In the genomic region with DNA sequence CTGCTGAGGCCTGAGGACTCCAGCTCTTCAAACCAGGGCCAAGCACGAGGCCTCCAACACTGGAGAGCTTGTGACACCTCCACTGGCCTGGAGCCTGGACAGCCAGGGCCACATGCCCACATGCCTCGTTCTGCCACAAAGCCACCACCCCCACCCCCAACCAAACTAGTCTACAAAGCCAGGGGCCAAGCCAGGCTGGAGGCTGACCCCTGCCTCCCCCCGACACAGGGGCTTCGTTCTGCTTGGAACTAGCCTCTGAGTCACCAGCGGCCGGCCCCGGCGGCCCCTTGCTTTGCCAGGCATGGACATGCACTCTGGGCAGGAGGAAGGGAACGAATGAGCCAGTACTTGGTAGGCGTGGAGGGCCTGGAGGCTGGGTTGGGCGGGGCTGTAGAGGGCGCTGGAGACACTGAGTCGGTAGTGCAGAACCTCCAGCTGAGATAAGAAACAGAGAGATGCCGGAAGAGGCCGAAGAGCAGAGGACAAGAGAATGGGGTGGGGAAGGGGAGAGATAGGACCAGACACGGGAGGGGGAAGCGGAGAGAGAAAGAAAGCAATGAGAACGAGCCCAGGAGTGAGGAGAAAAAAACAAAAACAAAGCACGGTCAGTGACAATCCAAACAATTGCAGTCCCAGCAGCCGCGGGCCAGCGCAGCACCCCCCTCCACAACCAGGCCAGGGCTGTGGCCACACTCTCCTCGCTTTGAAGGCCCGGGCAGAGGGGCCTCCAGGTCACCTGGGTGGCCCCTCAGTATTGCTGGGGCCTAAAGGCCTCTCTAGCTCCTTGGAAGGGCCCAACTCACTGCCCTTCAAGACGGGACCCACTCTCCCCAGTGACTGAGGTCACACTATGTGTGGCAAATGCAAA, we compare ENCODE assay signal across 11 cellular contexts. TPM values are rescaled to one million over a fixed set of nuclear protein-coding genes. Genes with fewer than 3 reads are reported as not detected.
DNase-seq lines count a peak whose midpoint lies in the region; ATAC-seq and TF ChIP-seq lines count a peak whose summit lies in the region.
"Not testable (repeated sequence)": the region's sequence is repeated elsewhere in the genome, so short reads cannot be mapped to it uniquely, and the experiment has no call there.
"Had no signal": no experiment of that assay in that cellular context is flagged by ENCODE, and none has a peak within 500 bp of the region (broad histone marks: within the 10 kb centered on the region; RNA-seq: fewer than 3 reads in every experiment).

No MANE protein-coding gene starts in this region.

- not testable (repeated sequence) for H3K27ac ChIP-seq in OCI-LY1 (ENCODE audit: low read depth, low read length, poor library complexity, severe bottlenecking)
- H3K27ac ChIP-seq in left ventricle myocardium inferior (replicated peaks), result peak overlapping the region; percentile 75

- H3K27ac Mint-ChIP-seq in activated naive CD4-positive, alpha-beta T cell treated with anti-CD3 and anti-CD28 coated beads, Interleukin-2, amount 10 ng/mL, durations not matched to agents 7 days and 5 days, result peak overlapping the region; percentile 19
- H3K27ac Mint-ChIP-seq in stimulated activated naive CD8-positive, alpha-beta T cell treated with anti-CD3 and anti-CD28 coated beads, Interleukin-15, amount 100 ng/mL, for 72 hours, result peak overlapping the region; percentile 19 to 92

- TF ChIP-seq CTCF in OCI-LY1 (IDR thresholded peaks at IDR 0.05; ENCODE audit: low read length), result peak; percentile 38
- TF ChIP-seq CTCF in fibroblast of pulmonary artery (IDR thresholded peaks at IDR 0.05; ENCODE audit: low read length, missing control alignments); left ventricle myocardium inferior (IDR thresholded peaks at IDR 0.05; ENCODE audit: borderline replicate concordance): not testable (repeated sequence)

- not testable (repeated sequence) for H3F3A ChIP-seq in OCI-LY1 (ENCODE audit: insufficient read depth, low read length)

- H3K36me3 Mint-ChIP-seq in activated naive CD4-positive, alpha-beta T cell treated with anti-CD3 and anti-CD28 coated beads, Interleukin-2, amount 10 ng/mL, durations not matched to agents 7 days and 5 days, result peaks cover 18% of the 10 kb centered on the region

- H3K9me2 ChIP-seq in OCI-LY1 (ENCODE audit: low read depth, low read length), result not testable (repeated sequence)

- H3K4me3 ChIP-seq in OCI-LY1 (ENCODE audit: low read depth, low read length, poor library complexity, severe bottlenecking); fibroblast of pulmonary artery (replicated peaks; ENCODE audit: low read depth, low read length); left ventricle myocardium inferior: not testable (repeated sequence)

- H4K20me1 ChIP-seq in OCI-LY1 (ENCODE audit: insufficient read depth, low read length), result not testable (repeated sequence)

- not testable (repeated sequence) for H3K4me2 ChIP-seq in OCI-LY1 (ENCODE audit: low read length)

- H3K36me3 ChIP-seq in OCI-LY1 (ENCODE audit: insufficient read depth, low read length) (peaks cover 44% of the 10 kb centered on the region), left ventricle myocardium inferior (peaks cover 52% of the 10 kb centered on the region)

- not testable (repeated sequence) for H3K9ac ChIP-seq in OCI-LY1 (ENCODE audit: low read length)

- intact Hi-C loops in left ventricle myocardium inferior (cut with micrococcal nuclease), result not testable (repeated sequence)

- H3K9me3 Mint-ChIP-seq in activated naive CD4-positive, alpha-beta T cell treated with anti-CD3 and anti-CD28 coated beads, Interleukin-2, amount 10 ng/mL, durations not matched to agents 7 days and 5 days; stimulated activated naive CD8-positive, alpha-beta T cell treated with anti-CD3 and anti-CD28 coated beads, Interleukin-15, amount 100 ng/mL, for 72 hours: not testable (repeated sequence)

- H3K4me3 Mint-ChIP-seq in activated naive CD4-positive, alpha-beta T cell treated with anti-CD3 and anti-CD28 coated beads, Interleukin-2, amount 10 ng/mL, durations not matched to agents 7 days and 5 days; stimulated activated naive CD8-positive, alpha-beta T cell treated with anti-CD3 and anti-CD28 coated beads, Interleukin-15, amount 100 ng/mL, for 72 hours: not testable (repeated sequence)

- not testable (repeated sequence) for H3K27me3 ChIP-seq in OCI-LY1 (ENCODE audit: insufficient read depth, low read length); left ventricle myocardium inferior (ENCODE audit: low read depth)

- H3K4me1 ChIP-seq in OCI-LY1 (ENCODE audit: insufficient read depth, low read length, severe bottlenecking), result peaks cover 21% of the 10 kb centered on the region
- H3K4me1 ChIP-seq in left ventricle myocardium inferior, result not testable (repeated sequence)

- not testable (repeated sequence) for H3K4me1 Mint-ChIP-seq in activated naive CD4-positive, alpha-beta T cell treated with anti-CD3 and anti-CD28 coated beads, Interleukin-2, amount 10 ng/mL, durations not matched to agents 7 days and 5 days
- H3K4me1 Mint-ChIP-seq in stimulated activated naive CD8-positive, alpha-beta T cell treated with anti-CD3 and anti-CD28 coated beads, Interleukin-15, amount 100 ng/mL, for 72 hours, result peaks cover 18% of the 10 kb centered on the region

- not testable (repeated sequence) for H3K79me2 ChIP-seq in OCI-LY1 (ENCODE audit: insufficient read depth, low read length)

- H2AFZ ChIP-seq in OCI-LY1 (ENCODE audit: low read length), result not testable (repeated sequence)

- DNase-seq in ELF-1 (ENCODE audit: low read depth, low spot score) (peak; percentile 79), fibroblast of pulmonary artery (ENCODE audit: low read depth) (peak; percentile 13), left ventricle myocardium inferior (peak; percentile 65), kidney glomerular epithelial cell (lab: John Stamatoyannopoulos, UW) (peak; percentile 81), midbrain (lab: John Stamatoyannopoulos, UW) (peak; percentile 25)
- DNase-seq in activated naive CD4-positive, alpha-beta T cell treated with anti-CD3 and anti-CD28 coated beads, Interleukin-2, amount 10 ng/mL, durations not matched to agents 7 days and 5 days; stimulated activated naive CD8-positive, alpha-beta T cell treated with anti-CD3 and anti-CD28 coated beads, Interleukin-15, amount 100 ng/mL, for 72 hours: not testable (repeated sequence)

- not testable (repeated sequence) for H3K9me3 ChIP-seq in OCI-LY1 (ENCODE audit: low read length); left ventricle myocardium inferior (replicated peaks)

- H3K27me3 Mint-ChIP-seq in activated naive CD4-positive, alpha-beta T cell treated with anti-CD3 and anti-CD28 coated beads, Interleukin-2, amount 10 ng/mL, durations not matched to agents 7 days and 5 days; stimulated activated naive CD8-positive, alpha-beta T cell treated with anti-CD3 and anti-CD28 coated beads, Interleukin-15, amount 100 ng/mL, for 72 hours: not testable (repeated sequence)

- ATAC-seq in stimulated activated naive CD8-positive, alpha-beta T cell treated with anti-CD3 and anti-CD28 coated beads, Interleukin-15, amount 100 ng/mL, for 72 hours, result not testable (repeated sequence)

- CTCF ChIA-PET in activated naive CD4-positive, alpha-beta T cell treated with anti-CD3 and anti-CD28 coated beads, Interleukin-2, amount 10 ng/mL, durations not matched to agents 7 days and 5 days (lab: Charles Lee), result not testable (repeated sequence)

RNA-seq across cellular contexts. Expression of a gene that starts 16.2 kb away (rescaled TPM):
- 0.44 TPM for total RNA-seq in left ventricle myocardium inferior
- total RNA-seq: CD4-positive, CD25-positive, alpha-beta regulatory T cell had no signal

RNA-seq across cellular contexts. Expression of a gene that starts 20.3 kb away (rescaled TPM):
- total RNA-seq in left ventricle myocardium inferior, result 26.7 TPM

RNA-seq across cellular contexts. Expression of a gene that starts 21.0 kb away (rescaled TPM):
- total RNA-seq in left ventricle myocardium inferior, result 422 TPM

RNA-seq across cellular contexts. Expression of a gene that starts 32.0 kb away (rescaled TPM):
- total RNA-seq in left ventricle myocardium inferior, result not detected
- total RNA-seq: A673; CD4-positive, CD25-positive, alpha-beta regulatory T cell; M059J had no signal

RNA-seq across cellular contexts. Expression of a gene that starts 37.2 kb away (rescaled TPM):
- 47.1 TPM for total RNA-seq in left ventricle myocardium inferior
- total RNA-seq: A673; CD4-positive, CD25-positive, alpha-beta regulatory T cell; M059J had no signal
